ENCODE assay signal across 1 cellular context in genomic region chr6:7909323-7910276, GRCh38.
TF ChIP-seq lines count a peak whose summit lies in the region.

No MANE protein-coding gene starts in this region.

TF ChIP-seq in HepG2, 621 proteins besides CTCF, POLR2A, EP300 and RAD21 (continued from another document and continues in another):
- peak; percentile 81; the same call in 1 of the 2 replicates for TF ChIP-seq ARID5B (CRISPR knock-in tag; IDR thresholded peaks at IDR 0.05)
- TF ChIP-seq ZNF251 (CRISPR knock-in tag; IDR thresholded peaks at IDR 0.05): 0 out of 2 replicates have a peak, but pooled peaks have one; percentile 75
- TF ChIP-seq ZFP36 (IDR thresholded peaks at IDR 0.05; ENCODE audit: borderline replicate concordance, low read depth, low read length, partially characterized antibody): no peak
- peak; percentile 37; the same call in 1 of the 2 replicates for TF ChIP-seq DR1 (CRISPR knock-in tag; IDR thresholded peaks at IDR 0.05)
- peak; percentile 96 for TF ChIP-seq ATF7-NPFF (CRISPR knock-in tag; IDR thresholded peaks at IDR 0.05; ENCODE audit: low read depth)
- TF ChIP-seq AGO1 (IDR thresholded peaks at IDR 0.05; ENCODE audit: low read depth, low read length, poor library complexity, severe bottlenecking): peak; percentile 89
- TF ChIP-seq ZNF598 (CRISPR knock-in tag; IDR thresholded peaks at IDR 0.05; ENCODE audit: borderline replicate concordance): peak; percentile 94; the same call in 1 of the 2 replicates
- no peak for TF ChIP-seq SIX4 (CRISPR knock-in tag; IDR thresholded peaks at IDR 0.05)
- peak; percentile 82 for TF ChIP-seq ZNF143 (CRISPR knock-in tag; IDR thresholded peaks at IDR 0.05)
- peak; percentile 70 for TF ChIP-seq GABPA (IDR thresholded peaks at IDR 0.05; ENCODE audit: low read depth, low read length)
- TF ChIP-seq GABPA (CRISPR knock-in tag; IDR thresholded peaks at IDR 0.05; ENCODE audit: low read depth): peak; percentile 16
- peak; percentile 79 to 83; a peak in 3 of 4 replicates for TF ChIP-seq HMGXB4 (CRISPR knock-in tag; IDR thresholded peaks at IDR 0.05; ENCODE audit: borderline replicate concordance in 1 of 2, low read depth in 1 of 2)
- peak; percentile 45; the same call in 1 of the 2 replicates for TF ChIP-seq KDM4B (CRISPR knock-in tag; IDR thresholded peaks at IDR 0.05)
- TF ChIP-seq ZNF329 (CRISPR knock-in tag; IDR thresholded peaks at IDR 0.05; ENCODE audit: low read depth): no peak; the same call in 1 of the 2 replicates
- TF ChIP-seq KMT2A (CRISPR knock-in tag; IDR thresholded peaks at IDR 0.05): peak; percentile 95
- no peak for TF ChIP-seq NCOA1 (CRISPR knock-in tag; IDR thresholded peaks at IDR 0.05)
- peak; percentile 75; the same call in 1 of the 2 replicates for TF ChIP-seq ESRRA (CRISPR knock-in tag; IDR thresholded peaks at IDR 0.05; ENCODE audit: low read depth)
- peak; percentile 8 for TF ChIP-seq SKI (IDR thresholded peaks at IDR 0.05; ENCODE audit: partially characterized antibody)
- TF ChIP-seq RXRB (CRISPR knock-in tag; IDR thresholded peaks at IDR 0.05; ENCODE audit: borderline replicate concordance): peak; percentile 88
- no peak for TF ChIP-seq HDAC6 (IDR thresholded peaks at IDR 0.05; ENCODE audit: low read depth, low read length)
- no peak for TF ChIP-seq NFE2L1 (CRISPR knock-in tag; IDR thresholded peaks at IDR 0.05; ENCODE audit: borderline replicate concordance)
- TF ChIP-seq SPEN (CRISPR knock-in tag; IDR thresholded peaks at IDR 0.05; ENCODE audit: low read depth): peak; percentile 89; the same call in 1 of the 2 replicates
- TF ChIP-seq ZNF12 (CRISPR knock-in tag; IDR thresholded peaks at IDR 0.05): no peak
- no peak for TF ChIP-seq NFE2 (CRISPR knock-in tag; IDR thresholded peaks at IDR 0.05)
- peak; percentile 94; the same call in 1 of the 2 replicates for TF ChIP-seq ZNF816 (CRISPR knock-in tag; IDR thresholded peaks at IDR 0.05; ENCODE audit: borderline replicate concordance)
- peak; percentile 53; the same call in 1 of the 2 replicates for TF ChIP-seq ZMYM2 (CRISPR knock-in tag; IDR thresholded peaks at IDR 0.05)
- TF ChIP-seq POGZ (CRISPR knock-in tag; IDR thresholded peaks at IDR 0.05): peak; percentile 66
- TF ChIP-seq ZNF501 (CRISPR knock-in tag; IDR thresholded peaks at IDR 0.05): peak; percentile 96
- TF ChIP-seq ISX (CRISPR knock-in tag; conservative IDR thresholded peaks at IDR 0.05): no peak
- TF ChIP-seq HNRNPUL1 (IDR thresholded peaks at IDR 0.05; ENCODE audit: low read depth, low read length): no peak
- no peak for TF ChIP-seq NFE2L2 (IDR thresholded peaks at IDR 0.05; ENCODE audit: low read length)
- TF ChIP-seq ADNP (CRISPR knock-in tag; IDR thresholded peaks at IDR 0.05): no peak
- no peak for TF ChIP-seq FOXA1 (IDR thresholded peaks at IDR 0.05)
- no peak for TF ChIP-seq FOXA1 (CRISPR knock-in tag; IDR thresholded peaks at IDR 0.05)
- 0 out of 2 replicates have a peak, but pooled peaks have one; percentile 37 for TF ChIP-seq LBX2 (CRISPR knock-in tag; IDR thresholded peaks at IDR 0.05; ENCODE audit: borderline replicate concordance)
- no peak for TF ChIP-seq YY1 (IDR thresholded peaks at IDR 0.05; ENCODE audit: insufficient read depth, insufficient replicate concordance, low read depth, low read length)
- no peak for TF ChIP-seq U2AF2 (IDR thresholded peaks at IDR 0.05; ENCODE audit: low read depth, low read length)
- TF ChIP-seq ZBTB1 (CRISPR knock-in tag; IDR thresholded peaks at IDR 0.05; ENCODE audit: borderline replicate concordance): peak; percentile 91; the same call in 1 of the 2 replicates
- TF ChIP-seq ZBTB25 (CRISPR knock-in tag; IDR thresholded peaks at IDR 0.05): peak; percentile 85
- TF ChIP-seq NFIC (IDR thresholded peaks at IDR 0.05; ENCODE audit: low read length): no peak
- TF ChIP-seq PBX2 (CRISPR knock-in tag; IDR thresholded peaks at IDR 0.05): no peak
- TF ChIP-seq U2AF1 (optimal IDR thresholded peaks at IDR 0.05; ENCODE audit: low read depth, low read length): no peak
- TF ChIP-seq CEBPG (CRISPR knock-in tag; IDR thresholded peaks at IDR 0.05): 0 out of 2 replicates have a peak, but pooled peaks have one; percentile 6
- no peak for TF ChIP-seq SMARCE1 (IDR thresholded peaks at IDR 0.05; ENCODE audit: borderline replicate concordance)
- TF ChIP-seq ZNF841 (CRISPR knock-in tag; IDR thresholded peaks at IDR 0.05; ENCODE audit: borderline replicate concordance): peak; percentile 87
- TF ChIP-seq RNF2 (conservative IDR thresholded peaks at IDR 0.05; ENCODE audit: low read depth): peak; percentile 73; the same call in 1 of the 2 replicates
- no peak for TF ChIP-seq SUZ12 (IDR thresholded peaks at IDR 0.05; ENCODE audit: low read depth, low read length)
- 0 out of 2 replicates have a peak, but pooled peaks have one; percentile 28 for TF ChIP-seq ZNF142 (CRISPR knock-in tag; IDR thresholded peaks at IDR 0.05)
- TF ChIP-seq CBX5 (CRISPR knock-in tag; IDR thresholded peaks at IDR 0.05; ENCODE audit: borderline replicate concordance): peak; percentile 81; the same call in 1 of the 2 replicates
- peak; percentile 96 for TF ChIP-seq PHF8 (CRISPR knock-in tag; IDR thresholded peaks at IDR 0.05)
- peak; percentile 94; the same call in 1 of the 2 replicates for TF ChIP-seq NFKB2 (CRISPR knock-in tag; IDR thresholded peaks at IDR 0.05; ENCODE audit: borderline replicate concordance)
- TF ChIP-seq ZFYVE20 (CRISPR knock-in tag; IDR thresholded peaks at IDR 0.05; ENCODE audit: borderline replicate concordance, low read depth): 0 out of 2 replicates have a peak, but pooled peaks have one; percentile 72
- no peak for TF ChIP-seq BCLAF1 (IDR thresholded peaks at IDR 0.05)
